7 cellular contexts compared by ENCODE assay signal in genomic region chr4:81906905-81907304, GRCh38.
"Had no signal": no experiment of that assay in that cellular context is flagged by ENCODE, and none has a peak within 500 bp of the region (broad histone marks: within the 10 kb centered on the region; RNA-seq: fewer than 3 reads in every experiment).

No MANE protein-coding gene starts in this region.

- H3K9me3 ChIP-seq: HAP-1 had no signal

- H3K9ac ChIP-seq: GM23248 had no signal

- H3K4me3 ChIP-seq: GM23248, HAP-1 had no signal

- DNase-seq: GM23248, GOT3, H7, HFFc6 had no signal

- ATAC-seq: HCT116 had no signal

- H3K27ac ChIP-seq: GM23248, HL-60 had no signal

- H2AFZ ChIP-seq: GM23248 had no signal

- H3K4me1 ChIP-seq: HAP-1 had no signal

- H3K36me3 ChIP-seq: HAP-1 had no signal
